ENCODE assay signal across 2 cellular contexts in the genomic region with DNA sequence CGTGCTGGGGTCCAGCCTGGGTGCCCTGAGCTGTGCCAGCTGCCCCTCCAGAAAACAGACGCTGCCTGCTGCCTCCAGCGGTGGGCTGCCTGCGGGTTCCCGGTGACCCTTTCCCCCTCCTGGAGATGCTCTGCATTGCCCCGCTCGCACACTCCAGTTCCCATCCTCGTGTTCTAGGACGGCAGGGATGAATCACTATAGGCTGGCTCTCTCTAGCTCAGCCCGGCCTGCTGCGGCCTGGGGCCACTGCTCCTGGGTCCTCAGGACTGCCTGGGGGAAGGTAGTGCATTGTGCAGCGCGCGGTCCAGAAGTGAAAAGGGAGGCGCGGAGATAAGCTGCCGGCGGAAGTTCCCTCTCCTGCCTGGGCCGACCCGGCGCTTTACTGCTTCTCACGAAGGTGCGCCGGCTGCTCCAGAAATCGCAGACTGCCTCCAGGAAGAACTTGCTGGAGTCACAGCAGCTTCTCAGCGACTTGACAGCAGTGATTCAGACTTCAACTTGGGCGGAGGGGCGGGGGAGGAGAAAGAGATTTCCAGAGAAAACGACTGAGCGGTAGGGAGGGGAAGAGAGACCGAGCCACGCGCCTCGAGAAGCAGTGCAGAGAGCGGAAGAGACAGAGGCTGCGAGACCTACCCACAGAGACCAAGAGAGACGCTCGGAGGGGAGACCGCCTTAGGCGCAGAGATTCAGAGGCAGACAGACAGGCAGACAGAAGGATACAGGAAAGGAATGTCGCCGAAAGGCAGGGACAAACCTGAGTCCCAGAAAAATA.
TF ChIP-seq lines count a peak whose summit lies in the region.

No MANE protein-coding gene starts in this region.

TF ChIP-seq in SK-N-SH treated with all-trans-retinoic acid at 6 μM for 48 hours, 23 proteins besides CTCF, POLR2A, EP300 and RAD21:
- TF ChIP-seq, protein P1, sequence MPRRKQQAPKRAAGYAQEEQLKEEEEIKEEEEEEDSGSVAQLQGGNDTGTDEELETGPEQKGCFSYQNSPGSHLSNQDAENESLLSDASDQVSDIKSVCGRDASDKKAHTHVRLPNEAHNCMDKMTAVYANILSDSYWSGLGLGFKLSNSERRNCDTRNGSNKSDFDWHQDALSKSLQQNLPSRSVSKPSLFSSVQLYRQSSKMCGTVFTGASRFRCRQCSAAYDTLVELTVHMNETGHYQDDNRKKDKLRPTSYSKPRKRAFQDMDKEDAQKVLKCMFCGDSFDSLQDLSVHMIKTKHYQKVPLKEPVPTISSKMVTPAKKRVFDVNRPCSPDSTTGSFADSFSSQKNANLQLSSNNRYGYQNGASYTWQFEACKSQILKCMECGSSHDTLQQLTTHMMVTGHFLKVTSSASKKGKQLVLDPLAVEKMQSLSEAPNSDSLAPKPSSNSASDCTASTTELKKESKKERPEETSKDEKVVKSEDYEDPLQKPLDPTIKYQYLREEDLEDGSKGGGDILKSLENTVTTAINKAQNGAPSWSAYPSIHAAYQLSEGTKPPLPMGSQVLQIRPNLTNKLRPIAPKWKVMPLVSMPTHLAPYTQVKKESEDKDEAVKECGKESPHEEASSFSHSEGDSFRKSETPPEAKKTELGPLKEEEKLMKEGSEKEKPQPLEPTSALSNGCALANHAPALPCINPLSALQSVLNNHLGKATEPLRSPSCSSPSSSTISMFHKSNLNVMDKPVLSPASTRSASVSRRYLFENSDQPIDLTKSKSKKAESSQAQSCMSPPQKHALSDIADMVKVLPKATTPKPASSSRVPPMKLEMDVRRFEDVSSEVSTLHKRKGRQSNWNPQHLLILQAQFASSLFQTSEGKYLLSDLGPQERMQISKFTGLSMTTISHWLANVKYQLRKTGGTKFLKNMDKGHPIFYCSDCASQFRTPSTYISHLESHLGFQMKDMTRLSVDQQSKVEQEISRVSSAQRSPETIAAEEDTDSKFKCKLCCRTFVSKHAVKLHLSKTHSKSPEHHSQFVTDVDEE (CRISPR knock-in tag; IDR thresholded peaks at IDR 0.05), result no peak
- TF ChIP-seq, protein P2, sequence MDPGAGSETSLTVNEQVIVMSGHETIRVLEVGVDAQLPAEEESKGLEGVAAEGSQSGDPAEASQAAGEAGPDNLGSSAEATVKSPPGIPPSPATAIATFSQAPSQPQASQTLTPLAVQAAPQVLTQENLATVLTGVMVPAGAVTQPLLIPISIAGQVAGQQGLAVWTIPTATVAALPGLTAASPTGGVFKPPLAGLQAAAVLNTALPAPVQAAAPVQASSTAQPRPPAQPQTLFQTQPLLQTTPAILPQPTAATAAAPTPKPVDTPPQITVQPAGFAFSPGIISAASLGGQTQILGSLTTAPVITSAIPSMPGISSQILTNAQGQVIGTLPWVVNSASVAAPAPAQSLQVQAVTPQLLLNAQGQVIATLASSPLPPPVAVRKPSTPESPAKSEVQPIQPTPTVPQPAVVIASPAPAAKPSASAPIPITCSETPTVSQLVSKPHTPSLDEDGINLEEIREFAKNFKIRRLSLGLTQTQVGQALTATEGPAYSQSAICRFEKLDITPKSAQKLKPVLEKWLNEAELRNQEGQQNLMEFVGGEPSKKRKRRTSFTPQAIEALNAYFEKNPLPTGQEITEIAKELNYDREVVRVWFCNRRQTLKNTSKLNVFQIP (CRISPR knock-in tag; IDR thresholded peaks at IDR 0.05; ENCODE audit: borderline replicate concordance, low read depth), result no peak
- TF ChIP-seq SNAI2 (CRISPR knock-in tag; IDR thresholded peaks at IDR 0.05), result no peak

TF ChIP-seq in H1, 55 proteins besides CTCF, POLR2A, EP300 and RAD21 (continued from another document):
- no peak for TF ChIP-seq JUN (IDR thresholded peaks at IDR 0.05; ENCODE audit: low read depth, low read length)
- TF ChIP-seq RXRA (IDR thresholded peaks at IDR 0.05; ENCODE audit: insufficient read depth, low read depth, low read length), result no peak
- TF ChIP-seq HDAC6 (IDR thresholded peaks at IDR 0.05; ENCODE audit: low read depth, low read length), result no peak
- no peak for TF ChIP-seq KDM4A (IDR thresholded peaks at IDR 0.05; ENCODE audit: low read depth, low read length, severe bottlenecking)
- TF ChIP-seq, protein P3, sequence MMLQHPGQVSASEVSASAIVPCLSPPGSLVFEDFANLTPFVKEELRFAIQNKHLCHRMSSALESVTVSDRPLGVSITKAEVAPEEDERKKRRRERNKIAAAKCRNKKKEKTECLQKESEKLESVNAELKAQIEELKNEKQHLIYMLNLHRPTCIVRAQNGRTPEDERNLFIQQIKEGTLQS (IDR thresholded peaks at IDR 0.05; ENCODE audit: insufficient read depth, low read depth, low read length), result no peak
- TF ChIP-seq TAF1 (IDR thresholded peaks at IDR 0.05; ENCODE audit: low read depth, low read length), result no peak
- TF ChIP-seq, protein P4, sequence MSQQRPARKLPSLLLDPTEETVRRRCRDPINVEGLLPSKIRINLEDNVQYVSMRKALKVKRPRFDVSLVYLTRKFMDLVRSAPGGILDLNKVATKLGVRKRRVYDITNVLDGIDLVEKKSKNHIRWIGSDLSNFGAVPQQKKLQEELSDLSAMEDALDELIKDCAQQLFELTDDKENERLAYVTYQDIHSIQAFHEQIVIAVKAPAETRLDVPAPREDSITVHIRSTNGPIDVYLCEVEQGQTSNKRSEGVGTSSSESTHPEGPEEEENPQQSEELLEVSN (IDR thresholded peaks at IDR 0.05), result 0 out of 2 replicates have a peak, but pooled peaks have one; percentile 31
- peak; percentile 99 for TF ChIP-seq EZH2 (IDR thresholded peaks at IDR 0.05; ENCODE audit: low read depth, low read length, severe bottlenecking)
- no peak for TF ChIP-seq RFX5 (IDR thresholded peaks at IDR 0.05; ENCODE audit: borderline replicate concordance, low read depth, low read length)
- TF ChIP-seq TBP (IDR thresholded peaks at IDR 0.05; ENCODE audit: low read depth, low read length), result no peak
- TF ChIP-seq CTBP2 (IDR thresholded peaks at IDR 0.05; ENCODE audit: borderline replicate concordance, insufficient read depth, insufficient read length, low read length), result peak; percentile 73
